In genomic region chrX:139883984-139884383, GRCh38 we compare ENCODE assay signal across 1 cellular context.
TF ChIP-seq lines count a peak whose summit lies in the region.

No MANE protein-coding gene starts in this region.

TF ChIP-seq in HepG2, 621 proteins besides CTCF, POLR2A, EP300 and RAD21 (continued from another document):
- no peak for TF ChIP-seq E2F5 (CRISPR knock-in tag; conservative IDR thresholded peaks at IDR 0.05)
- TF ChIP-seq ZNF34 (CRISPR knock-in tag; IDR thresholded peaks at IDR 0.05; ENCODE audit: borderline replicate concordance) = no peak
- TF ChIP-seq MLLT10 (CRISPR knock-in tag; IDR thresholded peaks at IDR 0.05) = no peak
- no peak for TF ChIP-seq HOXD1 (CRISPR knock-in tag; IDR thresholded peaks at IDR 0.05)
- TF ChIP-seq MED1 (CRISPR knock-in tag; IDR thresholded peaks at IDR 0.05) = no peak
- no peak for TF ChIP-seq TEAD3 (CRISPR knock-in tag; optimal IDR thresholded peaks at IDR 0.05; ENCODE audit: borderline replicate concordance)
- TF ChIP-seq, protein P1, sequence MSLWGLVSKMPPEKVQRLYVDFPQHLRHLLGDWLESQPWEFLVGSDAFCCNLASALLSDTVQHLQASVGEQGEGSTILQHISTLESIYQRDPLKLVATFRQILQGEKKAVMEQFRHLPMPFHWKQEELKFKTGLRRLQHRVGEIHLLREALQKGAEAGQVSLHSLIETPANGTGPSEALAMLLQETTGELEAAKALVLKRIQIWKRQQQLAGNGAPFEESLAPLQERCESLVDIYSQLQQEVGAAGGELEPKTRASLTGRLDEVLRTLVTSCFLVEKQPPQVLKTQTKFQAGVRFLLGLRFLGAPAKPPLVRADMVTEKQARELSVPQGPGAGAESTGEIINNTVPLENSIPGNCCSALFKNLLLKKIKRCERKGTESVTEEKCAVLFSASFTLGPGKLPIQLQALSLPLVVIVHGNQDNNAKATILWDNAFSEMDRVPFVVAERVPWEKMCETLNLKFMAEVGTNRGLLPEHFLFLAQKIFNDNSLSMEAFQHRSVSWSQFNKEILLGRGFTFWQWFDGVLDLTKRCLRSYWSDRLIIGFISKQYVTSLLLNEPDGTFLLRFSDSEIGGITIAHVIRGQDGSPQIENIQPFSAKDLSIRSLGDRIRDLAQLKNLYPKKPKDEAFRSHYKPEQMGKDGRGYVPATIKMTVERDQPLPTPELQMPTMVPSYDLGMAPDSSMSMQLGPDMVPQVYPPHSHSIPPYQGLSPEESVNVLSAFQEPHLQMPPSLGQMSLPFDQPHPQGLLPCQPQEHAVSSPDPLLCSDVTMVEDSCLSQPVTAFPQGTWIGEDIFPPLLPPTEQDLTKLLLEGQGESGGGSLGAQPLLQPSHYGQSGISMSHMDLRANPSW (CRISPR knock-in tag; IDR thresholded peaks at IDR 0.05; ENCODE audit: borderline replicate concordance) = no peak
TF ChIP-seq in HepG2: peak in this region for 0.
